ENCODE assay signal across 9 cellular contexts in the genomic region with DNA sequence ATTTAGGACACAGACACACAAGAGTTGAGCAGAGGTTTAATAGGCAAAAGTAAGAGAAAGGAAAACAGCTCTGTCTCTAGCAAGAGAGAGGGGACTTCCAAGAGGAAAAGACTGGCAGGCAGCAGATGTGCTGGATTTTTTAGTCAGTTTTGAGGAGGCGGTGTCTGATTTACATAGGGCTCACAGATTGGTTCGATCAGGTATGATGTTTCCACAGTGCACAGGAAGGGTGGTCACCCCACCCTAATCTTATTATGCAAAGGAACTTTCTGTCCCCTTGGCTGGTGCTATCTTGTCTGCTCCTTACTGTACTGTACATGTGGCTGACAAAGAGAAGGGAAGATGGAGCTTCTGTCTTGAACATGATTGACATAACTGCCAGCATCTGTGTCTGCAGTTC. TPM values are rescaled to one million over a fixed set of nuclear protein-coding genes. Genes with fewer than 3 reads are reported as not detected.
DNase-seq lines count a peak whose midpoint lies in the region; ATAC-seq, FAIRE-seq and TF ChIP-seq lines count a peak whose summit lies in the region.
"Had no signal": no experiment of that assay in that cellular context is flagged by ENCODE, and none has a peak within 500 bp of the region (broad histone marks: within the 10 kb centered on the region; RNA-seq: fewer than 3 reads in every experiment).

No MANE protein-coding gene starts in this region.

- no peak overlapping the region for H3K4me3 ChIP-seq in MM.1S (ENCODE audit: low read length)
- no peak overlapping the region for H3K4me3 ChIP-seq in fibroblast of pulmonary artery (replicated peaks; ENCODE audit: low read depth, low read length)
- H3K4me3 ChIP-seq in testis: no peak overlapping the region

- H3K27ac ChIP-seq in MM.1S (ENCODE audit: low read length) (peak overlapping the region; percentile 73; the same call in 1 of the 2 replicates), testis (no peak overlapping the region)

- DNase-seq in D721Med (ENCODE audit: insufficient read length, low spot score) (peak; percentile 41), MM.1S (peak; percentile 66), fibroblast of pulmonary artery (ENCODE audit: low read depth) (peak; percentile 23), KBM-7 (no peak), testis (no peak), HT-29 (ENCODE audit: low spot score) (no peak)
- DNase-seq: mesendoderm had no signal

- H4K20me1 ChIP-seq in MM.1S (ENCODE audit: insufficient read depth, low read length): no peaks in the 10 kb centered on the region

- in situ Hi-C loops in KBM-7 (cut with MboI; ENCODE audit: low pct_unique_long_range_greater_than_20kb, low sequenced_read_pairs): no loop called here

- peaks cover 11% of the 10 kb centered on the region for H3F3A ChIP-seq in MM.1S (ENCODE audit: insufficient read depth, low read length)

- H2AFZ ChIP-seq in MM.1S (ENCODE audit: low read length): peak overlapping the region; percentile 42; the same call in 1 of the 2 replicates

- TF ChIP-seq POLR2A in testis (IDR thresholded peaks at IDR 0.05): no peak

- H3K36me3 ChIP-seq in MM.1S (replicated peaks; ENCODE audit: insufficient read depth, low read length) (peaks cover 13% of the 10 kb centered on the region), testis (ENCODE audit: low read depth, missing control alignments) (no peaks in the 10 kb centered on the region)

- intact Hi-C loops in testis (cut with DNase I; ENCODE audit: low total_unique reads): no loop called here

- peak; percentile 58 for ATAC-seq in GM19468 (IDR thresholded peaks at IDR 0.05; ENCODE audit: extremely low read depth, unreplicated experiment)
- ATAC-seq in HG03108 (IDR thresholded peaks at IDR 0.05; ENCODE audit: unreplicated experiment): no peak

- 93 to 95% methylated on average over 2 of the region's 2 CpGs for WGBS in testis, 2 donors

- H3K9me3 ChIP-seq in MM.1S (replicated peaks; ENCODE audit: insufficient read depth, low read length): no peaks in the 10 kb centered on the region
- no peaks in the 10 kb centered on the region for H3K9me3 ChIP-seq in testis

- no peaks in the 10 kb centered on the region for H3K79me2 ChIP-seq in MM.1S (ENCODE audit: low read length)

- no peak for TF ChIP-seq CTCF in D721Med (IDR thresholded peaks at IDR 0.05; ENCODE audit: insufficient read depth, missing control alignments)
- TF ChIP-seq CTCF in MM.1S (IDR thresholded peaks at IDR 0.05; ENCODE audit: low read length): no peak
- TF ChIP-seq CTCF in fibroblast of pulmonary artery (IDR thresholded peaks at IDR 0.05; ENCODE audit: low read length, missing control alignments): no peak
- no peak for TF ChIP-seq CTCF in testis (IDR thresholded peaks at IDR 0.05)

- H3K4me2 ChIP-seq in MM.1S (ENCODE audit: low read depth, low read length): peak overlapping the region; percentile 42; the same call in 1 of the 2 replicates

- no peak overlapping the region; the same call in 1 of the 2 replicates for H3K9ac ChIP-seq in MM.1S (ENCODE audit: low read length)

- H3K4me1 ChIP-seq in MM.1S (ENCODE audit: low read length) (peaks cover 5% of the 10 kb centered on the region; the same call in 1 of the 2 replicates), testis (no peaks in the 10 kb centered on the region)

- FAIRE-seq in D721Med (lab: Jason Lieb, UNC): peak; percentile 86

- H3K27me3 ChIP-seq in MM.1S (replicated peaks; ENCODE audit: insufficient read depth, low read length) (no peaks in the 10 kb centered on the region), testis (no peaks in the 10 kb centered on the region)

- H3K9me2 ChIP-seq in MM.1S (replicated peaks; ENCODE audit: insufficient read depth, low read length): no peaks in the 10 kb centered on the region

RNA-seq across cellular contexts. Expression of a gene that starts 25.3 kb away (rescaled TPM):
- 10 to 100 TPM; 49.2 to 63.4 TPM for total RNA-seq in testis
- polyA plus RNA-seq in testis (ENCODE audit: insufficient read depth, low read depth, low replicate concordance): 41.7 TPM
- total RNA-seq in HT-29 (2014; rRNA removed; shearing (Covaris generic)): 33.3 and 35.5 TPM in 2 replicates

RNA-seq across cellular contexts. Expression of a gene that starts 28.0 kb away (rescaled TPM):
- total RNA-seq in testis: 10 to 100 TPM; 47.6 to 67.2 TPM
- polyA plus RNA-seq in testis (ENCODE audit: insufficient read depth, low read depth, low replicate concordance): 43.5 TPM
- 10.8 and 10.9 TPM in 2 replicates for total RNA-seq in HT-29 (2014; rRNA removed; shearing (Covaris generic))

RNA-seq across cellular contexts. Expression of a gene that starts 36.0 kb away (rescaled TPM):
- 1 to 10 TPM; 1.5 to 4.5 TPM for total RNA-seq in testis
- polyA plus RNA-seq in testis (ENCODE audit: insufficient read depth, low read depth, low replicate concordance): 1.0 TPM
- 0.33 TPM in 1 of 2 replicates, not detected in the other for total RNA-seq in HT-29 (2014; rRNA removed; shearing (Covaris generic))

RNA-seq across cellular contexts. Expression of a gene that starts 45.1 kb away (rescaled TPM):
- total RNA-seq in testis: 1 to 10 TPM; 4.2 to 4.5 TPM
- polyA plus RNA-seq in testis (ENCODE audit: insufficient read depth, low read depth, low replicate concordance): 1.9 TPM
- 1.1 TPM in 1 of 2 replicates, not detected in the other for total RNA-seq in HT-29 (2014; rRNA removed; shearing (Covaris generic))

Comparison
In these comparisons a context has a peak if more than half of its experiments do, and no peak if none do; other contexts are left out.
1. DNase-seq: peak in D721Med (single experiment), MM.1S (single experiment) and fibroblast of pulmonary artery (single experiment); none in KBM-7 (single experiment), testis (single experiment) and HT-29 (single experiment).